In the genomic region with DNA sequence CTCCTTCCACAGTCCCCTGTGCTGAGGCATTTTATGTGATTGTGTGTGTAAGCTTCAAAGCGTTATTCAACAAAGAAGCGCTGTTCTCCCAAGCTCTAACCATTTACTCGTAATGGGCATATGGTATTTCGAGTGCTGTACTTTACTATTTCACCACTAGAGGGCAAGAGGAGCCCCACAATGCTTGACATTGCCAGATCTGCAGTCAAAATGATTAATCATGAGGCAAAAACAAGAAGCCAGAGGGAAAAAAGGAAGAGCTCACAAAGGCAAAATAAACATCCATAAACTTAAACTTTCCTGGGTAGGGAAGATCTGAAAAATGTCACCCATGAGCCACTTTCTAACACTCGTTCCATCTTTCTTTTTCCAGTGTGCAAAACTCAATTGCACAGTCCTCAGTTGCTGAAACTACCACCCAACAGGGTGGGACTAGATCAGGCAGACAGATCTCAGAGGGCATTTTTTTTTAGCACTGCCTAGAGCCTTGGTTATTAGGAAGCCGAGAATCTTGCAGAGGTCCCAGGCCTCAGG, we compare ENCODE assay signal across 9 cellular contexts.
DNase-seq lines count a peak whose midpoint lies in the region; ATAC-seq, FAIRE-seq and TF ChIP-seq lines count a peak whose summit lies in the region.
"Had no signal": no experiment of that assay in that cellular context is flagged by ENCODE, and none has a peak within 500 bp of the region (broad histone marks: within the 10 kb centered on the region; RNA-seq: fewer than 3 reads in every experiment).

No MANE protein-coding gene starts in this region.

- H3K27ac ChIP-seq in neural progenitor cell, result no peak overlapping the region

- H2AFZ ChIP-seq in neural progenitor cell (replicated peaks), result no peak overlapping the region

- DNase-seq in AG09319 (ENCODE audit: extremely low read depth, low read depth), result no peak
- DNase-seq in GM18507 (ENCODE audit: extremely low spot score, insufficient read length, low read depth), result peak; percentile 2
- DNase-seq in NCI-H1694 (lab: John Stamatoyannopoulos, UW), result peak; percentile 62
- DNase-seq in T-cell, result peak in 1 of 34 experiments; percentile 1
- peak; percentile 68 for DNase-seq in fibroblast of the conjunctiva (ENCODE audit: low read depth)
- DNase-seq in neural progenitor cell (ENCODE audit: low spot score), result peak; percentile 81
- DNase-seq in activated gamma-delta T cell (lab: John Stamatoyannopoulos, UW), result no peak

- no peak overlapping the region for H3K4me3 Mint-ChIP-seq in T-cell
- no peak overlapping the region for H3K4me3 Mint-ChIP-seq in neural progenitor cell
- H3K4me3 Mint-ChIP-seq: IgD-negative memory B cell had no signal

- no peak overlapping the region for H3K4me3 ChIP-seq in neural progenitor cell

- no peaks in the 10 kb centered on the region for H3K36me3 ChIP-seq in neural progenitor cell

- peak overlapping the region; percentile 0 for H3K4me2 ChIP-seq in neural progenitor cell

- H3K9me3 ChIP-seq in neural progenitor cell (ENCODE audit: low read depth), result no peaks in the 10 kb centered on the region

- CTCF ChIA-PET in T-cell (lab: Charles Lee), result interaction anchor here (0.6 to 1.3 kb wide), 5 partner anchors 14 to 531 kb away, joined by 3 to 4 read pairs (median 4); no protein-coding TSS in a partner anchor

- H3K36me3 Mint-ChIP-seq in T-cell (no peaks in the 10 kb centered on the region), neural progenitor cell (no peaks in the 10 kb centered on the region)
- H3K36me3 Mint-ChIP-seq: IgD-negative memory B cell had no signal

- POLR2A ChIA-PET in T-cell (lab: Charles Lee), result no interaction called here

- H3K79me2 ChIP-seq in neural progenitor cell (ENCODE audit: low read depth), result no peaks in the 10 kb centered on the region

- H3K4me1 Mint-ChIP-seq in T-cell, result no peaks in the 10 kb centered on the region
- peaks cover 23% of the 10 kb centered on the region for H3K4me1 Mint-ChIP-seq in neural progenitor cell
- H3K4me1 Mint-ChIP-seq: IgD-negative memory B cell had no signal

- peaks cover 11% of the 10 kb centered on the region for H3K4me1 ChIP-seq in neural progenitor cell

- no peak overlapping the region for H3K9ac ChIP-seq in neural progenitor cell

- peak; percentile 76 for ATAC-seq in HG02943 (IDR thresholded peaks at IDR 0.05; ENCODE audit: low read depth, unreplicated experiment)
- peak in 3 of 4 experiments; percentile 36 to 49 (median 46) for ATAC-seq in T-cell (replicated peaks in 1 of 4)

- H3K27me3 Mint-ChIP-seq in T-cell (no peaks in the 10 kb centered on the region), neural progenitor cell (ENCODE audit: insufficient read depth, low read depth) (no peaks in the 10 kb centered on the region)
- H3K27me3 Mint-ChIP-seq: IgD-negative memory B cell had no signal

- no peak overlapping the region for H3K27ac Mint-ChIP-seq in T-cell
- H3K27ac Mint-ChIP-seq in neural progenitor cell, result no peak overlapping the region
- H3K27ac Mint-ChIP-seq: IgD-negative memory B cell had no signal

- peak; percentile 81 for FAIRE-seq in GM18507 (lab: Jason Lieb, UNC)

- H3K27me3 ChIP-seq in neural progenitor cell, result no peaks in the 10 kb centered on the region

- H3F3A ChIP-seq in neural progenitor cell (ENCODE audit: low read depth), result no peaks in the 10 kb centered on the region

- H4K20me1 ChIP-seq in neural progenitor cell (ENCODE audit: low read depth), result no peaks in the 10 kb centered on the region

- H3K9me3 Mint-ChIP-seq in T-cell (peaks cover 0 to 5% (median 0%) of the 10 kb centered on the region in 3 donors), neural progenitor cell (peaks cover 3% of the 10 kb centered on the region)
- H3K9me3 Mint-ChIP-seq: IgD-negative memory B cell had no signal

- TF ChIP-seq CTCF in AG09319 (IDR thresholded peaks at IDR 0.05; ENCODE audit: low read depth, low read length), result peak; percentile 82
- peak; percentile 93 for TF ChIP-seq CTCF in neural progenitor cell (IDR thresholded peaks at IDR 0.05)

Comparison
In these comparisons a context has a peak if more than half of its experiments do, and no peak if none do; other contexts are left out.
1. DNase-seq: peak in GM18507 (single experiment), NCI-H1694 (single experiment), fibroblast of the conjunctiva (single experiment) and neural progenitor cell (single experiment); none in AG09319 (single experiment) and activated gamma-delta T cell (single experiment).